25 cellular contexts compared by ENCODE assay signal in the genomic region with DNA sequence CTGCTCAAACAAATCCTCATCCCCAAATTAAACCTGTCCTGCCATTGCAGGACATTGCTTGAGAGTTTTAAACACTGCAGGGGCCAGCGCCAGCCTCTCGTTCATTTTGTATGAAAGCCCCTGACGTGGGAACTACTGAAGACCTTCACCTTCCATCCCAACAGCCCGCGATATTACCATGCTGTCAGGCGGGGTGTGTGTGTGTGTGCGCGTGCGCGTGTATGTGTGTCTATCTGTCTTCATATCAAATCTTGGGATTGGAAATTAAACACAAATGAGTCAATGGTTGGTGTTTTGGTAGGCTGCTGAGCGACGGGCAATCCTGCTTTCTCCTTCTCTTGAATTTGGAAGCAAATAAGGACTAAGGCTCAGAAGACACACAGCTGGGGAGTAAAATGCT.
"Had no signal": no experiment of that assay in that cellular context is flagged by ENCODE, and none has a peak within 500 bp of the region (broad histone marks: within the 10 kb centered on the region; RNA-seq: fewer than 3 reads in every experiment).

No MANE protein-coding gene starts in this region.

- H3K4me3 ChIP-seq: pancreas, prostate gland, right atrium auricular region, right lobe of liver, sigmoid colon, stomach, thoracic aorta, thyroid gland, tibial nerve, upper lobe of left lung had no signal

- H3K36me3 ChIP-seq: neutrophil, pancreas, prostate gland, right atrium auricular region, right lobe of liver, sigmoid colon, stomach, thoracic aorta, thyroid gland, tibial nerve, upper lobe of left lung had no signal

- FAIRE-seq: pancreas, small intestine had no signal

- H3K27ac ChIP-seq: neutrophil, pancreas, prostate gland, right atrium auricular region, right lobe of liver, sigmoid colon, stomach, thoracic aorta, thyroid gland, tibial nerve, upper lobe of left lung had no signal

- H3K4me1 ChIP-seq: pancreas, prostate gland, right atrium auricular region, right lobe of liver, tibial nerve had no signal

- H3K9me3 ChIP-seq: neutrophil, pancreas, prostate gland, right lobe of liver, stomach, thoracic aorta, thyroid gland, upper lobe of left lung had no signal

- ATAC-seq: naive thymus-derived CD8-positive, alpha-beta T cell; pancreas; right lobe of liver; stimulated activated effector memory CD8-positive, alpha-beta T cell treated with anti-CD3 and anti-CD28 coated beads, Interleukin-12 subunit alpha, Interleukin-12 subunit beta, amount 100 ng/mL, for 72 hours; stimulated activated naive B cell treated with anti-CD40 and anti-IgM and Interleukin-4, amounts not matched to agents 10 μg/mL and 1 μg/mL and 100 μg/mL, for 72 hours had no signal

- H3K27me3 ChIP-seq: neutrophil, pancreas, right atrium auricular region, right lobe of liver, sigmoid colon, stomach, thyroid gland, tibial nerve, upper lobe of left lung had no signal

- DNase-seq: naive B cell; naive thymus-derived CD8-positive, alpha-beta T cell; nephron progenitor cell; nucleus accumbens; pancreas; retina; right lobe of liver; sigmoid colon; small intestine; stimulated activated CD4-positive, alpha-beta T cell treated with anti-CD3 and anti-CD28 coated beads, Interleukin-15, amount 100 ng/mL, for 24 hours; stimulated activated CD4-positive, alpha-beta T cell treated with anti-CD3 and anti-CD28 coated beads, Interleukin-2, amount 100 ng/mL, for 24 hours; stimulated activated CD4-positive, alpha-beta T cell treated with anti-CD3 and anti-CD28 coated beads, Interleukin-2, amount 100 ng/mL, for 48 hours; stimulated activated CD4-positive, alpha-beta T cell treated with anti-CD3 and anti-CD28 coated beads, Interleukin-4, amount 100 ng/mL, for 24 hours; stimulated activated naive B cell treated with anti-CD40 and anti-IgM and Interleukin-4, amounts not matched to agents 10 μg/mL and 1 μg/mL and 100 μg/mL, for 72 hours; stimulated activated naive CD4-positive, alpha-beta T cell treated with Interleukin-2 at 50 U/mL for 16 hours; stomach; thyroid gland; trophoblast cell; upper lobe of left lung had no signal
